Comparison of ENCODE assay signal across 11 cellular contexts in genomic region chr15:31276596-31277298, GRCh38. TPM values are rescaled to one million over a fixed set of nuclear protein-coding genes. Genes with fewer than 3 reads are reported as not detected.
DNase-seq lines count a peak whose midpoint lies in the region; ATAC-seq and TF ChIP-seq lines count a peak whose summit lies in the region.
"Had no signal": no experiment of that assay in that cellular context is flagged by ENCODE, and none has a peak within 500 bp of the region (broad histone marks: within the 10 kb centered on the region; RNA-seq: fewer than 3 reads in every experiment).

No MANE protein-coding gene starts in this region.

- no peak for ATAC-seq in GM19328 (IDR thresholded peaks at IDR 0.05; ENCODE audit: unreplicated experiment)
- ATAC-seq: Panc1, psoas muscle had no signal

- no peaks in the 10 kb centered on the region for H3K79me2 ChIP-seq in osteoblast (ENCODE audit: insufficient read depth, low read length)

- DNase-seq in NCI-H2081 (lab: John Stamatoyannopoulos, UW) (peak; percentile 58 to 73), NCI-H2081 treated with DMSO at 0.1 percent for 48 hours (lab: John Stamatoyannopoulos, UW) (no peak), NCI-H1417 treated with DMSO at 0.1 percent for 48 hours (lab: John Stamatoyannopoulos, UW) (peak; percentile 71), SHP77 treated with DMSO at 0.1 percent for 48 hours (lab: John Stamatoyannopoulos, UW) (peak; percentile 44), osteoblast (ENCODE audit: insufficient read length, low spot score, missing footprints) (peak; percentile 59), NOMO-1 treated with dmso at 0.1 percent for 144 hours (lab: John Stamatoyannopoulos, UW; ENCODE audit: unreplicated experiment) (no peak), SW480 (ENCODE audit: low spot score) (no peak)
- DNase-seq: H7 had no signal

- no peak for TF ChIP-seq CTCF in osteoblast (IDR thresholded peaks at IDR 0.05; ENCODE audit: extremely low read depth, low read depth, low read length)

- peaks cover 7% of the 10 kb centered on the region for H3K4me1 ChIP-seq in osteoblast (ENCODE audit: insufficient read depth, low read length)

- H3K4me2 ChIP-seq in osteoblast (ENCODE audit: insufficient read depth, low read length): no peak overlapping the region

- no peak overlapping the region for H2AFZ ChIP-seq in osteoblast (ENCODE audit: low read length)

- H4K20me1 ChIP-seq in osteoblast (ENCODE audit: insufficient read depth, low read length): no peaks in the 10 kb centered on the region

- H3K27me3 ChIP-seq in osteoblast (ENCODE audit: insufficient read depth, low read length): no peaks in the 10 kb centered on the region

- no peaks in the 10 kb centered on the region for H3K36me3 ChIP-seq in osteoblast (ENCODE audit: insufficient read depth, low read length)

- no peaks in the 10 kb centered on the region for H3K9me3 ChIP-seq in osteoblast (ENCODE audit: low read depth, low read length)
- H3K9me3 ChIP-seq: psoas muscle had no signal

- H3K4me3 ChIP-seq in osteoblast (ENCODE audit: insufficient read depth, low read length): no peak overlapping the region
- H3K4me3 ChIP-seq: psoas muscle had no signal

- H3K27ac ChIP-seq in osteoblast (ENCODE audit: low read depth, low read length): no peak overlapping the region
- H3K27ac ChIP-seq: psoas muscle had no signal

RNA-seq across cellular contexts. Expression of gene KLF13, which starts 49.9 kb away (rescaled TPM):
- 53.3 and 58.6 TPM in 2 replicates for total RNA-seq in osteoblast

Comparison
In these comparisons a context has a peak if more than half of its experiments do, and no peak if none do; other contexts are left out.
1. DNase-seq: peak in NCI-H2081 (2 of 2), NCI-H1417 treated with DMSO at 0.1 percent for 48 hours (single experiment), SHP77 treated with DMSO at 0.1 percent for 48 hours (single experiment) and osteoblast (single experiment); none in NCI-H2081 treated with DMSO at 0.1 percent for 48 hours (single experiment), NOMO-1 treated with dmso at 0.1 percent for 144 hours (single experiment) and SW480 (single experiment).